23 cellular contexts compared by ENCODE assay signal in genomic region chr2:98140210-98140609, GRCh38. TPM values are rescaled to one million over a fixed set of nuclear protein-coding genes. Genes with fewer than 3 reads are reported as not detected.
DNase-seq lines count a peak whose midpoint lies in the region; ATAC-seq, FAIRE-seq and TF ChIP-seq lines count a peak whose summit lies in the region.
"Had no signal": no experiment of that assay in that cellular context is flagged by ENCODE, and none has a peak within 500 bp of the region (broad histone marks: within the 10 kb centered on the region; RNA-seq: fewer than 3 reads in every experiment).

No MANE protein-coding gene starts in this region.

- H3K4me3 ChIP-seq in breast epithelium = peak overlapping the region in 2 of 3 donors; percentile 19 to 39
- H3K4me3 ChIP-seq in cardiac fibroblast (replicated peaks in 1 of 2; ENCODE audit: low read depth in 2 of 2, low read length in 2 of 2) = no peak overlapping the region
- H3K4me3 ChIP-seq in hepatocyte = no peak overlapping the region
- H3K4me3 ChIP-seq: upper lobe of right lung had no signal

- H3K27ac ChIP-seq in breast epithelium (peak overlapping the region in 1 of 2 donors; percentile 9), hepatocyte (no peak overlapping the region)
- H3K27ac ChIP-seq: C4-2B, dorsolateral prefrontal cortex, upper lobe of right lung had no signal

- no peaks in the 10 kb centered on the region for H4K20me1 ChIP-seq in hepatocyte (ENCODE audit: insufficient read depth, poor library complexity, severe bottlenecking)

- no peaks in the 10 kb centered on the region for H3K27me3 ChIP-seq in breast epithelium
- H3K27me3 ChIP-seq in hepatocyte = no peaks in the 10 kb centered on the region
- H3K27me3 ChIP-seq: dorsolateral prefrontal cortex, upper lobe of right lung had no signal

- peak in 1 of 2 donors; percentile 30 for DNase-seq in breast epithelium (ENCODE audit: low spot score in 2 of 2)
- DNase-seq in MCF 10A (ENCODE audit: unreplicated experiment) = no peak
- DNase-seq in cardiac fibroblast (ENCODE audit: low read depth in 2 of 2) = peak; percentile 22 to 23
- DNase-seq in hepatocyte (ENCODE audit: low spot score) = peak; percentile 23
- DNase-seq in urothelium cell line (ENCODE audit: low spot score) = peak; percentile 39
- DNase-seq in left lobe of liver (ENCODE audit: low spot score) = no peak
- no peak for DNase-seq in GM19240 (ENCODE audit: insufficient read length, low spot score)
- DNase-seq: activated CD8-positive, alpha-beta T cell treated with anti-CD3 and anti-CD28 coated beads, Interleukin-2, amount 10 ng/mL, durations not matched to agents 7 days and 5 days; activated naive CD8-positive, alpha-beta T cell treated with anti-CD3 and anti-CD28 coated beads, Interleukin-2, amount 10 ng/mL, durations not matched to agents 7 days and 5 days; activated T-cell treated with anti-CD3 and anti-CD28 coated beads, Interleukin-2, amount 50 U/mL, for 72 hours; dorsolateral prefrontal cortex; erythroblast; mesendoderm; NCI-H1417; NCI-H2171; upper lobe of right lung had no signal

- H3K9me3 ChIP-seq in breast epithelium = no peaks in the 10 kb centered on the region
- H3K9me3 ChIP-seq in hepatocyte (ENCODE audit: low read depth) = no peaks in the 10 kb centered on the region
- H3K9me3 ChIP-seq: upper lobe of right lung had no signal

- H3K4me2 ChIP-seq in hepatocyte = no peak overlapping the region

- no peaks in the 10 kb centered on the region for H3K27me3 Mint-ChIP-seq in MCF 10A (ENCODE audit: insufficient read depth, unreplicated experiment)
- H3K27me3 Mint-ChIP-seq: activated naive CD8-positive, alpha-beta T cell treated with anti-CD3 and anti-CD28 coated beads, Interleukin-2, amount 10 ng/mL, durations not matched to agents 7 days and 5 days had no signal

- no peaks in the 10 kb centered on the region for H3K36me3 Mint-ChIP-seq in MCF 10A (ENCODE audit: insufficient read depth, unreplicated experiment)
- H3K36me3 Mint-ChIP-seq: natural killer cell treated with Interleukin-12 subunit alpha and Interleukin-12 subunit beta and Interleukin-15 and Interleukin-18, amount 100 ng/mL, for 72 hours had no signal

- no peaks in the 10 kb centered on the region for H3K9me2 ChIP-seq in hepatocyte (replicated peaks; ENCODE audit: insufficient read depth)

- no peak overlapping the region for H2AFZ ChIP-seq in hepatocyte

- BruUV-seq in MCF 10A (replicated peaks; lab: Mats Ljungman, UMichigan) = no TSS peak

- no peaks in the 10 kb centered on the region for H3K79me2 ChIP-seq in hepatocyte

- WGBS in hepatocyte (ENCODE audit: low lambda C conversion rate, missing lambda C conversion rate) = 68% methylated on average over 5 of the region's 5 CpGs

- ATAC-seq in left lobe of liver (no peak), GM21447 (IDR thresholded peaks at IDR 0.05; ENCODE audit: unreplicated experiment) (no peak)
- ATAC-seq: activated CD8-positive, alpha-beta T cell treated with anti-CD3 and anti-CD28 coated beads, Interleukin-2, amount 10 ng/mL, durations not matched to agents 7 days and 5 days; activated T-cell treated with anti-CD3 and anti-CD28 coated beads, Interleukin-2, amount 50 U/mL, for 72 hours; natural killer cell treated with Interleukin-12 subunit alpha and Interleukin-12 subunit beta and Interleukin-15 and Interleukin-18, amount 100 ng/mL, for 72 hours; upper lobe of right lung had no signal

- POLR2A ChIA-PET in MCF 10A (lab: Yijun Ruan, JAX) = no interaction called here

- no peaks in the 10 kb centered on the region for H3K4me1 ChIP-seq in breast epithelium
- H3K4me1 ChIP-seq in hepatocyte (ENCODE audit: insufficient read depth) = no peaks in the 10 kb centered on the region
- H3K4me1 ChIP-seq: upper lobe of right lung had no signal

- H3K4me3 Mint-ChIP-seq in MCF 10A (ENCODE audit: unreplicated experiment) = no peak overlapping the region
- H3K4me3 Mint-ChIP-seq: activated CD8-positive, alpha-beta T cell treated with anti-CD3 and anti-CD28 coated beads, Interleukin-2, amount 10 ng/mL, durations not matched to agents 7 days and 5 days; activated naive CD8-positive, alpha-beta T cell treated with anti-CD3 and anti-CD28 coated beads, Interleukin-2, amount 10 ng/mL, durations not matched to agents 7 days and 5 days; activated T-cell treated with anti-CD3 and anti-CD28 coated beads, Interleukin-2, amount 50 U/mL, for 72 hours; natural killer cell treated with Interleukin-12 subunit alpha and Interleukin-12 subunit beta and Interleukin-15 and Interleukin-18, amount 100 ng/mL, for 72 hours; stimulated activated naive CD8-positive, alpha-beta T cell treated with anti-CD3 and anti-CD28 coated beads, Interleukin-15, Interleukin-2, amounts not matched to agents 100 ng/mL and 50 ng/mL, for 24 hours had no signal

- no peak overlapping the region for H3K27ac Mint-ChIP-seq in MCF 10A (ENCODE audit: low read depth, unreplicated experiment)
- H3K27ac Mint-ChIP-seq: activated CD8-positive, alpha-beta T cell treated with anti-CD3 and anti-CD28 coated beads, Interleukin-2, amount 10 ng/mL, durations not matched to agents 7 days and 5 days; activated naive CD8-positive, alpha-beta T cell treated with anti-CD3 and anti-CD28 coated beads, Interleukin-2, amount 10 ng/mL, durations not matched to agents 7 days and 5 days; activated T-cell treated with anti-CD3 and anti-CD28 coated beads, Interleukin-2, amount 50 U/mL, for 72 hours; stimulated activated naive CD8-positive, alpha-beta T cell treated with anti-CD3 and anti-CD28 coated beads, Interleukin-15, Interleukin-2, amounts not matched to agents 100 ng/mL and 50 ng/mL, for 24 hours had no signal

- no peaks in the 10 kb centered on the region for H3K4me1 Mint-ChIP-seq in MCF 10A (ENCODE audit: insufficient read depth, unreplicated experiment)
- H3K4me1 Mint-ChIP-seq: activated naive CD8-positive, alpha-beta T cell treated with anti-CD3 and anti-CD28 coated beads, Interleukin-2, amount 10 ng/mL, durations not matched to agents 7 days and 5 days had no signal

- H3K36me3 ChIP-seq in breast epithelium = no peaks in the 10 kb centered on the region
- H3K36me3 ChIP-seq in hepatocyte (replicated peaks; ENCODE audit: insufficient read depth, low read depth) = no peaks in the 10 kb centered on the region
- H3K36me3 ChIP-seq: upper lobe of right lung had no signal

- intact Hi-C loops in breast epithelium (cut with DNase I; ENCODE audit: low total_unique reads) = no loop called here
- intact Hi-C loops in MCF 10A (cut with micrococcal nuclease) = no loop called here

- FAIRE-seq in urothelium cell line (lab: Jason Lieb, UNC) = no peak

- CTCF ChIA-PET in MCF 10A (lab: Yijun Ruan, JAX) = interaction anchor here (0.6 kb wide), 1 partner anchor 25 kb away, joined by 3 read pairs; no protein-coding TSS in a partner anchor

- H3K9me3 Mint-ChIP-seq in MCF 10A (ENCODE audit: unreplicated experiment) = no peaks in the 10 kb centered on the region
- H3K9me3 Mint-ChIP-seq: activated T-cell treated with anti-CD3 and anti-CD28 coated beads, Interleukin-2, amount 50 U/mL, for 72 hours; natural killer cell treated with Interleukin-12 subunit alpha and Interleukin-12 subunit beta and Interleukin-15 and Interleukin-18, amount 100 ng/mL, for 72 hours; stimulated activated naive CD8-positive, alpha-beta T cell treated with anti-CD3 and anti-CD28 coated beads, Interleukin-15, Interleukin-2, amounts not matched to agents 100 ng/mL and 50 ng/mL, for 24 hours had no signal

- TF ChIP-seq CTCF in breast epithelium (IDR thresholded peaks at IDR 0.05) = no peak
- no peak for TF ChIP-seq CTCF in MCF 10A (IDR thresholded peaks at IDR 0.05; ENCODE audit: unreplicated experiment)
- no peak for TF ChIP-seq CTCF in cardiac fibroblast (IDR thresholded peaks at IDR 0.05; ENCODE audit: low read depth, low read length)
- TF ChIP-seq CTCF in hepatocyte (IDR thresholded peaks at IDR 0.05; ENCODE audit: poor library complexity) = no peak

- TF ChIP-seq POLR2A in breast epithelium (IDR thresholded peaks at IDR 0.05) = no peak

RNA-seq across cellular contexts. Expression of gene VWA3B, which starts 53.2 kb away (rescaled TPM):
- not detected for total RNA-seq in breast epithelium
- not detected in 2 replicates for total RNA-seq in MCF 10A (2022)
- total RNA-seq in hepatocyte = not detected in 2 replicates
- polyA plus RNA-seq in hepatocyte = 0.80 TPM in 1 of 2 replicates, not detected in the other
- total RNA-seq in left lobe of liver = 0.18 TPM
- total RNA-seq: A673; activated CD8-positive, alpha-beta T cell treated with anti-CD3 and anti-CD28 coated beads, Interleukin-2, amount 10 ng/mL, durations not matched to agents 7 days and 5 days; activated naive CD8-positive, alpha-beta T cell treated with anti-CD3 and anti-CD28 coated beads, Interleukin-2, amount 10 ng/mL, durations not matched to agents 7 days and 5 days; natural killer cell treated with Interleukin-12 subunit alpha and Interleukin-12 subunit beta and Interleukin-15 and Interleukin-18, amount 100 ng/mL, for 72 hours; renal cortical epithelial cell; T-helper 1 cell treated with Interleukin-12 subunit alpha and Interleukin-12 subunit beta and Interleukin-4 antibody, amounts not matched to agents 30 ng/mL and 1 ng/mL, for 36 hours had no signal

Comparison
In these comparisons a context has a peak if more than half of its experiments do, and no peak if none do; other contexts are left out.
1. DNase-seq: peak in cardiac fibroblast (2 of 2), hepatocyte (single experiment) and urothelium cell line (single experiment); none in MCF 10A (single experiment), left lobe of liver (single experiment) and GM19240 (single experiment).
2. H3K4me3 ChIP-seq: peak in breast epithelium (2 of 3); none in cardiac fibroblast (0 of 2) and hepatocyte (single experiment).